ENCODE assay signal across 11 cellular contexts in the genomic region with DNA sequence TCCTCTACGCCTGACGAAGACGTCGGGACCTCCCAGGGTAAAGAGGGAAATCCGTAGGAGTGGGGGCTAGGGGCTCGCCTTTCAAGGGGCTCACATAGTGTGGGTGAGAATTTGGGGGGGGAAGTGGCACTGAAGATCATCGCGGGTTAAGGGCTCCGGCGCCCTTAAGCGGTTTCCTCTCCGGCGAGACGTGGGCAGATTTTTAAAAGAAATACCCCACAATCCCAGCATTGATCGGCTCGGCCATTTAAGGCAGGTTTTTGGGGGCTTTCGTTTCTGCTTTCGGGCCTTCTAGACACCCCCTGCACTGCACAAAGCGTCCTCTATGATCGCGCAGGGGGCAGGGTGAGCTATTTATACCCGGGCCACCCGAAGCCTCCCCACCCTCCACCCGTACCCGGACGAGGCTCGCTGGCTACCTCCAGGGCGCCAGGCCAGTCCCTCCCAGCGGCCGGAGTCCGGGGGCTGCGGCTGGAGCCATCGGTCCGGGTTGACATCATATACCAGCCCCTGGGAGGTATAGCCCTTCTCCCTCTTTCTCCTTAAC. TPM values are rescaled to one million over a fixed set of nuclear protein-coding genes. Genes with fewer than 3 reads are reported as not detected.
DNase-seq lines count a peak whose midpoint lies in the region; ATAC-seq and TF ChIP-seq lines count a peak whose summit lies in the region.
"Had no signal": no experiment of that assay in that cellular context is flagged by ENCODE, and none has a peak within 500 bp of the region (broad histone marks: within the 10 kb centered on the region; RNA-seq: fewer than 3 reads in every experiment).

No MANE protein-coding gene starts in this region.

- peaks cover 0 to 6% (median 0%) of the 10 kb centered on the region in 5 donors for H3K9me3 Mint-ChIP-seq in CD8-positive, alpha-beta memory T cell

- intact Hi-C loops in PC-3 (cut with micrococcal nuclease), result no loop called here

- no peaks in the 10 kb centered on the region for H3K79me2 ChIP-seq in PC-3 (ENCODE audit: low read length)

- peak overlapping the region; percentile 41 to 74 (median 60) for H3K4me3 Mint-ChIP-seq in CD8-positive, alpha-beta memory T cell

- peaks cover 45% of the 10 kb centered on the region for H3K4me1 ChIP-seq in CD8-positive, alpha-beta memory T cell (ENCODE audit: insufficient read depth, low read length)
- H3K4me1 ChIP-seq in PC-3 (ENCODE audit: insufficient read depth, low read length) (0 out of 2 replicates have a peak, but pooled peaks cover 8% of the 10 kb centered on the region), Peyer's patch (peaks cover 0 to 60% (median 8%) of the 10 kb centered on the region in 4 donors)

- no peak for ATAC-seq in PC-3
- ATAC-seq in HG02623 (IDR thresholded peaks at IDR 0.05; ENCODE audit: unreplicated experiment), result no peak
- ATAC-seq: left ventricle myocardium superior had no signal

- H3F3A ChIP-seq in PC-3 (ENCODE audit: low read length, unreplicated experiment), result no peaks in the 10 kb centered on the region

- CTCF ChIA-PET in CD8-positive, alpha-beta memory T cell (lab: Charles Lee), result interaction anchor here (1.9 kb wide), 1 partner anchor 277 kb away, joined by 8 read pairs; no protein-coding TSS in a partner anchor
- CTCF ChIA-PET in PC-3 (lab: Charles Lee), result no interaction called here

- no peaks in the 10 kb centered on the region for H3K9me3 ChIP-seq in CD8-positive, alpha-beta memory T cell (ENCODE audit: low read length)
- H3K9me3 ChIP-seq in PC-3 (ENCODE audit: low read length) (no peaks in the 10 kb centered on the region), Peyer's patch (peaks cover 0 to 4% (median 0%) of the 10 kb centered on the region in 4 donors)

- no TSS peak for BruUV-seq in PC-3 (replicated peaks; lab: Mats Ljungman, UMichigan)

- DNase-seq in CD8-positive, alpha-beta memory T cell, result no peak
- DNase-seq in PC-3 (no peak), epithelial cell of proximal tubule (ENCODE audit: low read depth) (no peak), putamen (ENCODE audit: low spot score) (peak; percentile 72), Peyer's patch (no peak), CD1c-positive myeloid dendritic cell (ENCODE audit: extremely low spot score) (no peak)
- DNase-seq: left ventricle myocardium superior, NCI-H524 treated with DMSO at 0.1 percent for 48 hours, WERI-Rb-1 had no signal

- TF ChIP-seq CTCF in PC-3 (conservative IDR thresholded peaks at IDR 0.05; ENCODE audit: low read depth, low read length) (no peak), epithelial cell of proximal tubule (conservative IDR thresholded peaks at IDR 0.05; ENCODE audit: low read depth, low read length) (no peak), Peyer's patch (IDR thresholded peaks at IDR 0.05) (no peak)

- H3K27ac Mint-ChIP-seq in CD8-positive, alpha-beta memory T cell, result no peak overlapping the region

- peaks cover 57% of the 10 kb centered on the region for H3K27me3 ChIP-seq in CD8-positive, alpha-beta memory T cell (ENCODE audit: insufficient read depth, low read length, poor library complexity, severe bottlenecking)
- peaks cover 82% of the 10 kb centered on the region for H3K27me3 ChIP-seq in PC-3 (ENCODE audit: low read length)
- H3K27me3 ChIP-seq in Peyer's patch, result peaks cover 0 to 79% of the 10 kb centered on the region in 2 donors

- H3K36me3 ChIP-seq in CD8-positive, alpha-beta memory T cell (ENCODE audit: insufficient read depth, low read length), result no peaks in the 10 kb centered on the region
- H3K36me3 ChIP-seq in PC-3 (ENCODE audit: low read depth, low read length), result no peaks in the 10 kb centered on the region
- no peaks in the 10 kb centered on the region for H3K36me3 ChIP-seq in Peyer's patch
- H3K36me3 ChIP-seq: WERI-Rb-1 had no signal

- H4K20me1 ChIP-seq in PC-3 (ENCODE audit: low read length), result no peaks in the 10 kb centered on the region

- TF ChIP-seq POLR2A in Peyer's patch (IDR thresholded peaks at IDR 0.05), result no peak

- peaks cover 32 to 58% (median 46%) of the 10 kb centered on the region in 3 donors for H3K4me1 Mint-ChIP-seq in CD8-positive, alpha-beta memory T cell

- peak overlapping the region; percentile 77 for H3K4me2 ChIP-seq in PC-3 (ENCODE audit: low read length)

- H3K9ac ChIP-seq in PC-3 (ENCODE audit: low read length), result no peak overlapping the region

- H3K9me2 ChIP-seq in PC-3 (replicated peaks; ENCODE audit: low read length), result no peaks in the 10 kb centered on the region

- no peaks in the 10 kb centered on the region for H3K36me3 Mint-ChIP-seq in CD8-positive, alpha-beta memory T cell

- no peak overlapping the region for H2AFZ ChIP-seq in PC-3 (ENCODE audit: low read length)

- no peak overlapping the region for H3K27ac ChIP-seq in CD8-positive, alpha-beta memory T cell (ENCODE audit: low read depth, low read length)
- no peak overlapping the region for H3K27ac ChIP-seq in PC-3 (ENCODE audit: low read length)
- no peak overlapping the region for H3K27ac ChIP-seq in Peyer's patch
- H3K27ac ChIP-seq: WERI-Rb-1 had no signal

- POLR2A ChIA-PET in CD8-positive, alpha-beta memory T cell (lab: Charles Lee), result no interaction called here
- POLR2A ChIA-PET in PC-3 (lab: Charles Lee; ENCODE audit: unreplicated experiment), result no interaction called here

- H3K4me3 ChIP-seq in CD8-positive, alpha-beta memory T cell (ENCODE audit: low read length), result no peak overlapping the region
- H3K4me3 ChIP-seq in PC-3 (ENCODE audit: low read length) (peak overlapping the region; percentile 50), epithelial cell of proximal tubule (ENCODE audit: low read depth, low read length) (peak overlapping the region; percentile 19), Peyer's patch (peak overlapping the region in 2 of 4 donors; percentile 20 to 24)

- H3K27me3 Mint-ChIP-seq in CD8-positive, alpha-beta memory T cell, result peaks cover 62 to 77% of the 10 kb centered on the region in 2 donors

RNA-seq across cellular contexts. Expression of gene NKX2-2, which starts 1.2 kb away (rescaled TPM):
- total RNA-seq in CD8-positive, alpha-beta memory T cell, result not detected
- polyA plus RNA-seq in CD8-positive, alpha-beta memory T cell, result not detected
- total RNA-seq in PC-3 (2014; rRNA removed) (not detected in 2 replicates), epithelial cell of proximal tubule (not detected in 2 replicates), Peyer's patch (1 to 10 TPM; 1.7 to 3.9 (median 2.9) TPM)
- total RNA-seq: dermis microvascular lymphatic vessel endothelial cell, left ventricle myocardium superior had no signal
